22 cellular contexts compared by ENCODE assay signal in genomic region chr16:12330977-12331376, GRCh38.
DNase-seq lines count a peak whose midpoint lies in the region; ATAC-seq, FAIRE-seq and TF ChIP-seq lines count a peak whose summit lies in the region.
"Had no signal": no experiment of that assay in that cellular context is flagged by ENCODE, and none has a peak within 500 bp of the region (broad histone marks: within the 10 kb centered on the region; RNA-seq: fewer than 3 reads in every experiment).

No MANE protein-coding gene starts in this region.

- DNase-seq in cerebellum (ENCODE audit: low spot score): peak; percentile 31
- no peak for DNase-seq in HepG2 (ENCODE audit: low spot score)
- DNase-seq in DMS79 (lab: John Stamatoyannopoulos, UW): no peak
- DNase-seq in LoVo (ENCODE audit: low spot score): no peak
- no peak for DNase-seq in Kasumi-1 (lab: John Stamatoyannopoulos, UW)
- DNase-seq: activated naive CD4-positive, alpha-beta T cell treated with anti-CD3 and anti-CD28 coated beads, Interleukin-2, amount 50 U/mL, for 16 hours; EL; left lung; naive thymus-derived CD4-positive, alpha-beta T cell; NCI-H1417 treated with DMSO at 0.1 percent for 48 hours; NCI-H774; OCI-M1; SHP77; stimulated activated CD4-positive, alpha-beta T cell treated with anti-CD3 and anti-CD28 coated beads, Interleukin-4, amount 100 ng/mL, for 4 hours; stimulated activated naive CD4-positive, alpha-beta T cell treated with Interleukin-2 at 50 U/mL for 16 hours; SW 1271; T1000 had no signal

- H3K36me3 ChIP-seq in HEK293 (ENCODE audit: control insufficient read depth in 2 of 2, insufficient read depth in 1 of 2, low read length in 2 of 2): no peaks in the 10 kb centered on the region
- H3K36me3 ChIP-seq in HepG2 (replicated peaks in 1 of 2; ENCODE audit: control insufficient read depth in 1 of 2, insufficient read depth in 2 of 2, low read length in 2 of 2): no peaks in the 10 kb centered on the region
- H3K36me3 ChIP-seq: cardiac muscle cell, left lung, thoracic aorta had no signal

- ATAC-seq in HepG2 (peak; percentile 18; the same call in 1 of the 3 replicates), GM21723 (IDR thresholded peaks at IDR 0.05; ENCODE audit: unreplicated experiment) (no peak)
- ATAC-seq: left lung; naive thymus-derived CD4-positive, alpha-beta T cell had no signal

- no peak overlapping the region for H3K4me3 ChIP-seq in HEK293 (ENCODE audit: low read depth, low read length)
- no peak overlapping the region for H3K4me3 ChIP-seq in HepG2 (replicated peaks in 1 of 3; ENCODE audit: insufficient read depth in 1 of 3, low read depth in 2 of 3, low read length in 3 of 3)
- H3K4me3 ChIP-seq: cardiac muscle cell, left lung, thoracic aorta had no signal

- H3K9ac ChIP-seq in HepG2 (ENCODE audit: insufficient read depth, low read depth, low read length): no peak overlapping the region

- POLR2A ChIA-PET in HEK293 (lab: Yijun Ruan, JAX): no interaction called here
- POLR2A ChIA-PET in HepG2 (lab: Yijun Ruan, JAX): no interaction called here

- H3K27me3 ChIP-seq in HepG2 (ENCODE audit: control insufficient read depth in 1 of 2, insufficient read depth in 2 of 2, low read length in 2 of 2): no peaks in the 10 kb centered on the region
- H3K27me3 ChIP-seq: cardiac muscle cell, left lung had no signal

- no peak for FAIRE-seq in HepG2 (lab: Jason Lieb, UNC)
- FAIRE-seq: endothelial cell of umbilical vein had no signal

- H3K4me2 ChIP-seq in HepG2 (ENCODE audit: low read depth, low read length): no peak overlapping the region

- no peak for TF ChIP-seq EP300 in HepG2 (IDR thresholded peaks at IDR 0.05; ENCODE audit: low read depth in 2 of 2, low read length in 2 of 2)
- TF ChIP-seq EP300 in HepG2 (CRISPR knock-in tag; IDR thresholded peaks at IDR 0.05; ENCODE audit: borderline replicate concordance): no peak

- no peak for TF ChIP-seq RAD21 in HepG2 (CRISPR knock-in tag; IDR thresholded peaks at IDR 0.05)

- CTCF ChIA-PET in HEK293 (lab: Yijun Ruan, JAX): no interaction called here
- CTCF ChIA-PET in HepG2 (lab: Yijun Ruan, JAX; ENCODE audit: low intra/inter-chr PET ratio, low total read pairs): no interaction called here

- 56% methylated on average over 2 of the region's 2 CpGs for WGBS in HepG2 (ENCODE audit: low lambda C conversion rate)

- no TSS peak for BruUV-seq in HepG2 (replicated peaks; lab: Mats Ljungman, UMichigan)

- no peaks in the 10 kb centered on the region for H4K20me1 ChIP-seq in HepG2 (ENCODE audit: insufficient read depth, low read length)

- H3K27ac ChIP-seq in HEK293 (ENCODE audit: extremely low read depth, low read depth, low read length) (no peak overlapping the region), HepG2 (ENCODE audit: extremely low read length, insufficient read depth, low read length) (no peak overlapping the region)
- H3K27ac ChIP-seq: cardiac muscle cell, left lung, thoracic aorta had no signal

- H3K4me1 ChIP-seq in HEK293 (ENCODE audit: control insufficient read depth, insufficient read depth, low read length): no peaks in the 10 kb centered on the region
- H3K4me1 ChIP-seq in HepG2 (ENCODE audit: insufficient read depth, low read length): no peaks in the 10 kb centered on the region
- H3K4me1 ChIP-seq: left lung had no signal

- TF ChIP-seq CTCF in HEK293 (tag by site-specific recombination; IDR thresholded peaks at IDR 0.05) (no peak), HepG2 (CRISPR knock-in tag; IDR thresholded peaks at IDR 0.05) (no peak)

- in situ Hi-C loops in HepG2 (cut with HindIII; ENCODE audit: extremely low pct_ligation_motif_present, low pct_unique_long_range_greater_than_20kb): loop anchor here (25.0 kb wide), 1 partner anchor 481 kb away; the partner anchor contains the start of gene CPPED1

- H3K9me3 ChIP-seq in HEK293 (ENCODE audit: control insufficient read depth, insufficient read depth, low read depth, low read length) (no peaks in the 10 kb centered on the region), HepG2 (ENCODE audit: low read length) (no peaks in the 10 kb centered on the region)
- H3K9me3 ChIP-seq: left lung, thoracic aorta had no signal

- no peaks in the 10 kb centered on the region for H3K79me2 ChIP-seq in HepG2 (ENCODE audit: insufficient read depth, low read length)

- intact Hi-C loops in HepG2 (cut with micrococcal nuclease; ENCODE audit: unreplicated experiment): no loop called here

- no peak for TF ChIP-seq POLR2A in HepG2 (IDR thresholded peaks at IDR 0.05; ENCODE audit: insufficient read depth in 1 of 2, low read depth in 2 of 2, low read length in 2 of 2)

- no peak overlapping the region for H2AFZ ChIP-seq in HepG2 (ENCODE audit: low read length)

TF ChIP-seq in HEK293, 187 proteins besides CTCF, POLR2A, EP300 and RAD21:
- no peak for TF ChIP-seq ZNF626 (tag by site-specific recombination; IDR thresholded peaks at IDR 0.05)
- TF ChIP-seq ZNF449 (tag by site-specific recombination; IDR thresholded peaks at IDR 0.05): peak; percentile 97

TF ChIP-seq in HepG2, 621 proteins besides CTCF, POLR2A, EP300 and RAD21:
- TF ChIP-seq ZSCAN9 (CRISPR knock-in tag; IDR thresholded peaks at IDR 0.05; ENCODE audit: borderline replicate concordance): no peak
- TF ChIP-seq ZNF326 (CRISPR knock-in tag; IDR thresholded peaks at IDR 0.05; ENCODE audit: borderline replicate concordance): no peak
- no peak for TF ChIP-seq TBL1XR1 (IDR thresholded peaks at IDR 0.05; ENCODE audit: borderline replicate concordance, low read length, partially characterized antibody)
- no peak for TF ChIP-seq ZNF33A (CRISPR knock-in tag; IDR thresholded peaks at IDR 0.05; ENCODE audit: borderline replicate concordance)
- no peak for TF ChIP-seq ZNF761 (CRISPR knock-in tag; conservative IDR thresholded peaks at IDR 0.05)
- TF ChIP-seq CCDC6 (CRISPR knock-in tag; IDR thresholded peaks at IDR 0.05): no peak
- TF ChIP-seq ZNF446 (CRISPR knock-in tag; IDR thresholded peaks at IDR 0.05): no peak
- TF ChIP-seq ZNF251 (CRISPR knock-in tag; IDR thresholded peaks at IDR 0.05): no peak
- TF ChIP-seq DNMT1 (CRISPR knock-in tag; IDR thresholded peaks at IDR 0.05): no peak
